ENCODE assay signal across 15 cellular contexts in genomic region chr17:42537826-42538451, GRCh38. TPM values are rescaled to one million over a fixed set of nuclear protein-coding genes. Genes with fewer than 3 reads are reported as not detected.
DNase-seq lines count a peak whose midpoint lies in the region; ATAC-seq and TF ChIP-seq lines count a peak whose summit lies in the region.
"Had no signal": no experiment of that assay in that cellular context is flagged by ENCODE, and none has a peak within 500 bp of the region (broad histone marks: within the 10 kb centered on the region; RNA-seq: fewer than 3 reads in every experiment).

No MANE protein-coding gene starts in this region.

- H3K9me3 Mint-ChIP-seq in CD8-positive, alpha-beta T cell: no peaks in the 10 kb centered on the region
- H3K9me3 Mint-ChIP-seq in WTC11 (no peaks in the 10 kb centered on the region), memory B cell (no peaks in the 10 kb centered on the region)
- H3K9me3 Mint-ChIP-seq: CD14-positive monocyte had no signal

- no peaks in the 10 kb centered on the region for H3K9me3 ChIP-seq in CD8-positive, alpha-beta T cell (ENCODE audit: low read length)
- H3K9me3 ChIP-seq in adrenal gland (replicated peaks in 1 of 3): no peaks in the 10 kb centered on the region
- H3K9me3 ChIP-seq: ascending aorta, heart left ventricle had no signal

- H3K36me3 Mint-ChIP-seq in CD8-positive, alpha-beta T cell: peaks cover 13% of the 10 kb centered on the region
- H3K36me3 Mint-ChIP-seq in WTC11: peaks cover 12% of the 10 kb centered on the region; the same call in 1 of the 2 replicates
- H3K36me3 Mint-ChIP-seq in memory B cell: peaks cover 4% of the 10 kb centered on the region

- H3K36me3 ChIP-seq in CD8-positive, alpha-beta T cell (ENCODE audit: insufficient read depth, low read length): peaks cover 10% of the 10 kb centered on the region
- H3K36me3 ChIP-seq in adrenal gland (replicated peaks in 1 of 2): peaks cover 0 to 40% of the 10 kb centered on the region in 2 donors

- ATAC-seq in CD8-positive, alpha-beta T cell: no peak
- ATAC-seq in WTC11: no peak
- no peak for ATAC-seq in memory B cell (ENCODE audit: low read depth)
- ATAC-seq in left lobe of liver: no peak
- ATAC-seq in HG02970 (IDR thresholded peaks at IDR 0.05; ENCODE audit: low FRiP score, unreplicated experiment): no peak
- ATAC-seq in HG03280 (IDR thresholded peaks at IDR 0.05; ENCODE audit: unreplicated experiment): no peak

- peak overlapping the region; percentile 81 for H3K4me3 Mint-ChIP-seq in CD8-positive, alpha-beta T cell
- H3K4me3 Mint-ChIP-seq in WTC11 (peak overlapping the region; percentile 74), memory B cell (peak overlapping the region; percentile 78)

- H3K27me3 Mint-ChIP-seq in CD8-positive, alpha-beta T cell (ENCODE audit: low read depth): no peaks in the 10 kb centered on the region
- peaks cover 11% of the 10 kb centered on the region for H3K27me3 Mint-ChIP-seq in WTC11 (ENCODE audit: low read depth)
- no peaks in the 10 kb centered on the region for H3K27me3 Mint-ChIP-seq in memory B cell

- CTCF ChIA-PET in CD8-positive, alpha-beta T cell (lab: Charles Lee): interaction anchor here (0.6 to 8.8 kb wide), 3 partner anchors 11 to 215 kb away, joined by 3 to 35 read pairs (median 4); no protein-coding TSS in a partner anchor
- CTCF ChIA-PET in WTC11 (lab: Charles Lee): interaction anchor here (2.9 to 7.1 kb wide), 2 partner anchors 10 to 11 kb away, joined by 36 to 65 read pairs; no protein-coding TSS in a partner anchor

- H3K27me3 ChIP-seq in CD8-positive, alpha-beta T cell (ENCODE audit: insufficient read depth, low read length): no peaks in the 10 kb centered on the region
- H3K27me3 ChIP-seq in adrenal gland: no peaks in the 10 kb centered on the region
- H3K27me3 ChIP-seq: ascending aorta, heart left ventricle had no signal

- 95 to 98% (median 96%) methylated on average over 5 of the region's 5 CpGs for WGBS in adrenal gland, 4 donors

- H3K4me1 Mint-ChIP-seq in CD8-positive, alpha-beta T cell (ENCODE audit: low read depth): peaks cover 40% of the 10 kb centered on the region
- peaks cover 27% of the 10 kb centered on the region for H3K4me1 Mint-ChIP-seq in WTC11
- H3K4me1 Mint-ChIP-seq in memory B cell: peaks cover 16% of the 10 kb centered on the region

- intact Hi-C loops in CD8-positive, alpha-beta T cell (cut with DNase I, micrococcal nuclease): loop anchor here in 1 of 2 experiments (2.0 to 5.0 kb wide), 3 partner anchors 17 to 139 kb away; partner anchors contain the start of genes PLEKHH3 and PSMC3IP
- intact Hi-C loops in adrenal gland (cut with DNase I): no loop called here

- peaks cover 43% of the 10 kb centered on the region for H3K4me1 ChIP-seq in CD8-positive, alpha-beta T cell (ENCODE audit: insufficient read depth, low read length)
- H3K4me1 ChIP-seq in adrenal gland (replicated peaks in 1 of 2): peaks cover 12 to 22% of the 10 kb centered on the region in 2 donors

- no peak for DNase-seq in CD8-positive, alpha-beta T cell
- DNase-seq in WTC11 (ENCODE audit: low spot score) (no peak), memory B cell (ENCODE audit: low spot score in 2 of 2) (no peak), left lobe of liver (ENCODE audit: low spot score) (no peak), adrenal gland (no peak)
- DNase-seq: NCI-H1092, NCI-H510A treated with DMSO at 0.1 percent for 48 hours had no signal

- H3K27ac Mint-ChIP-seq in CD8-positive, alpha-beta T cell: no peak overlapping the region
- H3K27ac Mint-ChIP-seq in WTC11 (peak overlapping the region; percentile 62), memory B cell (peak overlapping the region; percentile 21)

- H3K27ac ChIP-seq in 22Rv1: peak overlapping the region; percentile 89
- H3K27ac ChIP-seq in CD8-positive, alpha-beta T cell (ENCODE audit: low read depth, low read length): no peak overlapping the region
- no peak overlapping the region for H3K27ac ChIP-seq in adrenal gland
- H3K27ac ChIP-seq: parathyroid adenoma, SK-N-MC had no signal

- no peak for TF ChIP-seq POLR2A in adrenal gland (IDR thresholded peaks at IDR 0.05)

- POLR2A ChIA-PET in CD8-positive, alpha-beta T cell (lab: Charles Lee): interaction anchor here (0.6 to 1.4 kb wide), 3 partner anchors 8 to 286 kb away, joined by 3 to 4 read pairs (median 3); no protein-coding TSS in a partner anchor
- POLR2A ChIA-PET in WTC11 (lab: Charles Lee): no interaction called here

- TF ChIP-seq CTCF in 22Rv1 (IDR thresholded peaks at IDR 0.05): no peak
- TF ChIP-seq CTCF in CD8-positive, alpha-beta T cell (IDR thresholded peaks at IDR 0.05): no peak
- TF ChIP-seq CTCF in WTC11 (IDR thresholded peaks at IDR 0.05): no peak
- no peak for TF ChIP-seq CTCF in adrenal gland (IDR thresholded peaks at IDR 0.05)

- H3K4me3 ChIP-seq in CD8-positive, alpha-beta T cell (ENCODE audit: low read depth, low read length): no peak overlapping the region
- H3K4me3 ChIP-seq in adrenal gland: no peak overlapping the region

TF ChIP-seq in WTC11, 78 proteins besides CTCF, POLR2A, EP300 and RAD21 (continues in another document):
- TF ChIP-seq CDX4 (CRISPR knock-in tag; IDR thresholded peaks at IDR 0.05; ENCODE audit: borderline replicate concordance) (no peak), ZNF512 (CRISPR knock-in tag; IDR thresholded peaks at IDR 0.05; ENCODE audit: borderline replicate concordance) (no peak), TP53 (CRISPR knock-in tag; IDR thresholded peaks at IDR 0.05) (no peak), JUN (CRISPR knock-in tag; IDR thresholded peaks at IDR 0.05) (no peak)

RNA-seq across cellular contexts. Expression of gene NAGLU, which starts 1.9 kb away (rescaled TPM):
- total RNA-seq in CD8-positive, alpha-beta T cell: 1 to 10 TPM; 7.4 TPM
- 28.9 to 39.3 TPM (median 30.4 TPM) in 3 replicates for total RNA-seq in WTC11 (2021)
- 44.4 TPM for total RNA-seq in left lobe of liver
- 100 to 1,000 TPM in 1 of 8 donors, 10 to 100 TPM in 7; 44.9 to 115 (median 66.1) TPM for total RNA-seq in adrenal gland
- polyA plus RNA-seq in adrenal gland: 10 to 100 TPM; 12.4 to 47.4 (median 39.5) TPM

RNA-seq across cellular contexts. Expression of gene HSD17B1, which starts 14.8 kb away (rescaled TPM):
- total RNA-seq in CD8-positive, alpha-beta T cell: under 1 TPM; 0.44 to 0.52 TPM
- total RNA-seq in WTC11 (2021): 1.5 to 1.6 TPM (median 1.5 TPM) in 3 replicates
- total RNA-seq in left lobe of liver: 1.3 TPM
- 1 to 10 TPM in 7 of 8 donors, under 1 TPM in 1; 0.60 to 3.0 (median 2.1) TPM for total RNA-seq in adrenal gland
- 1 to 10 TPM in 2 of 3 donors, under 1 TPM in 1; 0.22 to 7.6 (median 3.6) TPM for polyA plus RNA-seq in adrenal gland
- total RNA-seq: ascending aorta had no signal

RNA-seq across cellular contexts. Expression of gene COASY, which starts 24.0 kb away (rescaled TPM):
- 10 to 100 TPM; 26.4 to 32.9 TPM for total RNA-seq in CD8-positive, alpha-beta T cell
- total RNA-seq in WTC11 (2021): 106 to 131 TPM (median 113 TPM) in 3 replicates
- total RNA-seq in left lobe of liver: 78.8 TPM
- total RNA-seq in adrenal gland: 100 to 1,000 TPM in 4 of 8 donors, 10 to 100 TPM in 4; 55.9 to 148 (median 91.8) TPM
- 100 to 1,000 TPM in 2 of 3 donors, 10 to 100 TPM in 1; 65.5 to 192 (median 130) TPM for polyA plus RNA-seq in adrenal gland

RNA-seq across cellular contexts. Expression of gene MLX, which starts 29.0 kb away (rescaled TPM):
- 10 to 100 TPM; 18.3 to 21.3 TPM for total RNA-seq in CD8-positive, alpha-beta T cell
- total RNA-seq in WTC11 (2021): 26.9 to 34.9 TPM (median 30.1 TPM) in 3 replicates
- total RNA-seq in left lobe of liver: 38.7 TPM
- total RNA-seq in adrenal gland: 10 to 100 TPM; 34.2 to 58.8 (median 47.1) TPM
- polyA plus RNA-seq in adrenal gland: 10 to 100 TPM; 46.0 to 95.0 (median 52.6) TPM

RNA-seq across cellular contexts. Expression of gene PSMC3IP, which starts 39.6 kb away (rescaled TPM):
- 1 to 10 TPM; 3.9 to 4.1 TPM for total RNA-seq in CD8-positive, alpha-beta T cell
- total RNA-seq in WTC11 (2021): 20.1 to 23.3 TPM (median 21.6 TPM) in 3 replicates
- 0.65 TPM for total RNA-seq in left lobe of liver
- 1 to 10 TPM in 7 of 8 donors, not detected in 1; 1.2 to 2.3 (median 1.8) TPM for total RNA-seq in adrenal gland
- polyA plus RNA-seq in adrenal gland: 1 to 10 TPM; 3.1 to 3.9 (median 3.5) TPM
- polyA plus RNA-seq: CD14-positive monocyte had no signal
